In genomic region chr3:53222183-53222901, GRCh38 we compare ENCODE assay signal across 19 cellular contexts. TPM values are rescaled to one million over a fixed set of nuclear protein-coding genes. Genes with fewer than 3 reads are reported as not detected.
A peak's percentile ranks its signal among the peaks of the same experiment; 100 is the strongest.
DNase-seq lines count a peak whose midpoint lies in the region; ATAC-seq and TF ChIP-seq lines count a peak whose summit lies in the region.
"Had no signal": no experiment of that assay in that cellular context is flagged by ENCODE, and none has a peak within 500 bp of the region (broad histone marks: within the 10 kb centered on the region; RNA-seq: fewer than 3 reads in every experiment).

No MANE protein-coding gene starts in this region.

- no peak overlapping the region for H3K4me3 ChIP-seq in osteoblast (ENCODE audit: insufficient read depth, low read length)
- H3K4me3 ChIP-seq: hepatocyte, lung, pancreas, SK-N-MC, transverse colon had no signal

- intact Hi-C loops in activated CD8-positive, alpha-beta T cell treated with anti-CD3 and anti-CD28 coated beads for 36 hours (cut with micrococcal nuclease), result no loop called here
- intact Hi-C loops in dendritic cell treated with granulocyte-macrophage colony-stimulating factor and Interleukin-4, amounts not matched to agents 40 ng/mL and 50 ng/mL, for 4 days (cut with micrococcal nuclease), result no loop called here

- no peaks in the 10 kb centered on the region for H3K9me3 Mint-ChIP-seq in activated CD8-positive, alpha-beta T cell treated with anti-CD3 and anti-CD28 coated beads, Interleukin-2, amount 10 ng/mL, durations not matched to agents 7 days and 5 days (ENCODE audit: insufficient read depth)
- H3K9me3 Mint-ChIP-seq in activated CD8-positive, alpha-beta T cell treated with anti-CD3 and anti-CD28 coated beads for 36 hours, result no peaks in the 10 kb centered on the region
- no peaks in the 10 kb centered on the region for H3K9me3 Mint-ChIP-seq in HFFc6
- H3K9me3 Mint-ChIP-seq in dendritic cell treated with granulocyte-macrophage colony-stimulating factor and Interleukin-4, amounts not matched to agents 40 ng/mL and 50 ng/mL, for 4 days, result no peaks in the 10 kb centered on the region

- POLR2A ChIA-PET in activated CD8-positive, alpha-beta T cell treated with anti-CD3 and anti-CD28 coated beads, Interleukin-2, amount 10 ng/mL, durations not matched to agents 7 days and 5 days (lab: Charles Lee), result no interaction called here
- POLR2A ChIA-PET in activated CD8-positive, alpha-beta T cell treated with anti-CD3 and anti-CD28 coated beads for 36 hours (lab: Charles Lee), result interaction anchor here (0.6 to 1.3 kb wide), 4 partner anchors 9 to 16 kb away, joined by 3 read pairs; no protein-coding TSS in a partner anchor

- H3K27ac Mint-ChIP-seq in activated CD8-positive, alpha-beta T cell treated with anti-CD3 and anti-CD28 coated beads, Interleukin-2, amount 10 ng/mL, durations not matched to agents 7 days and 5 days, result peak overlapping the region; percentile 14
- no peak overlapping the region for H3K27ac Mint-ChIP-seq in activated CD8-positive, alpha-beta T cell treated with anti-CD3 and anti-CD28 coated beads for 36 hours
- H3K27ac Mint-ChIP-seq in HFFc6, result peak overlapping the region; percentile 16
- H3K27ac Mint-ChIP-seq in dendritic cell treated with granulocyte-macrophage colony-stimulating factor and Interleukin-4, amounts not matched to agents 40 ng/mL and 50 ng/mL, for 4 days, result peak overlapping the region; percentile 19

- CTCF ChIA-PET in activated CD8-positive, alpha-beta T cell treated with anti-CD3 and anti-CD28 coated beads, Interleukin-2, amount 10 ng/mL, durations not matched to agents 7 days and 5 days (lab: Charles Lee), result interaction anchor here (1.1 kb wide), 1 partner anchor 22 kb away, joined by 3 read pairs; no protein-coding TSS in a partner anchor
- CTCF ChIA-PET in activated CD8-positive, alpha-beta T cell treated with anti-CD3 and anti-CD28 coated beads for 36 hours (lab: Charles Lee), result interaction anchor here (1.1 to 2.9 kb wide), 3 partner anchors 22 to 108 kb away, joined by 3 to 20 read pairs (median 4); no protein-coding TSS in a partner anchor

- no peaks in the 10 kb centered on the region for H3K4me1 ChIP-seq in osteoblast (ENCODE audit: insufficient read depth, low read length)
- H3K4me1 ChIP-seq: pancreas, transverse colon had no signal

- H3K27me3 Mint-ChIP-seq in activated CD8-positive, alpha-beta T cell treated with anti-CD3 and anti-CD28 coated beads, Interleukin-2, amount 10 ng/mL, durations not matched to agents 7 days and 5 days (ENCODE audit: low read depth), result no peaks in the 10 kb centered on the region
- H3K27me3 Mint-ChIP-seq in activated CD8-positive, alpha-beta T cell treated with anti-CD3 and anti-CD28 coated beads for 36 hours, result no peaks in the 10 kb centered on the region
- H3K27me3 Mint-ChIP-seq in HFFc6 (ENCODE audit: insufficient read depth), result peaks cover 19% of the 10 kb centered on the region
- no peaks in the 10 kb centered on the region for H3K27me3 Mint-ChIP-seq in dendritic cell treated with granulocyte-macrophage colony-stimulating factor and Interleukin-4, amounts not matched to agents 40 ng/mL and 50 ng/mL, for 4 days

- DNase-seq in activated CD8-positive, alpha-beta T cell treated with anti-CD3 and anti-CD28 coated beads, Interleukin-2, amount 10 ng/mL, durations not matched to agents 7 days and 5 days, result no peak
- no peak for DNase-seq in activated CD8-positive, alpha-beta T cell treated with anti-CD3 and anti-CD28 coated beads for 36 hours
- DNase-seq in HFFc6 (no peak), osteoblast (ENCODE audit: insufficient read length, low spot score, missing footprints) (peak; percentile 74), cerebellum (ENCODE audit: low spot score) (no peak)
- DNase-seq: ACHN, DMS53, erythroblast, Karpas-422, NCI-H187, NCI-H774, pancreas, transverse colon had no signal

- H3K27me3 ChIP-seq in osteoblast (ENCODE audit: insufficient read depth, low read length), result no peaks in the 10 kb centered on the region
- H3K27me3 ChIP-seq: hepatocyte, pancreas, transverse colon had no signal

- ATAC-seq in activated CD8-positive, alpha-beta T cell treated with anti-CD3 and anti-CD28 coated beads, Interleukin-2, amount 10 ng/mL, durations not matched to agents 7 days and 5 days, result no peak
- ATAC-seq in activated CD8-positive, alpha-beta T cell treated with anti-CD3 and anti-CD28 coated beads for 36 hours, result no peak
- ATAC-seq in GM21737 (IDR thresholded peaks at IDR 0.05; ENCODE audit: unreplicated experiment), result no peak
- ATAC-seq in GM18502 (IDR thresholded peaks at IDR 0.05; ENCODE audit: poor library complexity, unreplicated experiment), result no peak
- ATAC-seq: pancreas had no signal

- H3K4me3 Mint-ChIP-seq in activated CD8-positive, alpha-beta T cell treated with anti-CD3 and anti-CD28 coated beads, Interleukin-2, amount 10 ng/mL, durations not matched to agents 7 days and 5 days, result no peak overlapping the region
- no peak overlapping the region for H3K4me3 Mint-ChIP-seq in activated CD8-positive, alpha-beta T cell treated with anti-CD3 and anti-CD28 coated beads for 36 hours
- no peak overlapping the region for H3K4me3 Mint-ChIP-seq in HFFc6
- no peak overlapping the region for H3K4me3 Mint-ChIP-seq in dendritic cell treated with granulocyte-macrophage colony-stimulating factor and Interleukin-4, amounts not matched to agents 40 ng/mL and 50 ng/mL, for 4 days

- TF ChIP-seq CTCF in activated CD8-positive, alpha-beta T cell treated with anti-CD3 and anti-CD28 coated beads for 36 hours (IDR thresholded peaks at IDR 0.05), result no peak
- TF ChIP-seq CTCF in HFFc6 (IDR thresholded peaks at IDR 0.05) (no peak), osteoblast (IDR thresholded peaks at IDR 0.05; ENCODE audit: extremely low read depth, low read depth, low read length) (no peak)

- peaks cover 39% of the 10 kb centered on the region for H3K36me3 Mint-ChIP-seq in activated CD8-positive, alpha-beta T cell treated with anti-CD3 and anti-CD28 coated beads, Interleukin-2, amount 10 ng/mL, durations not matched to agents 7 days and 5 days (ENCODE audit: low read depth)
- peaks cover 22% of the 10 kb centered on the region for H3K36me3 Mint-ChIP-seq in activated CD8-positive, alpha-beta T cell treated with anti-CD3 and anti-CD28 coated beads for 36 hours (ENCODE audit: low read depth)
- peaks cover 26% of the 10 kb centered on the region for H3K36me3 Mint-ChIP-seq in HFFc6 (ENCODE audit: low read depth)
- peaks cover 55% of the 10 kb centered on the region for H3K36me3 Mint-ChIP-seq in dendritic cell treated with granulocyte-macrophage colony-stimulating factor and Interleukin-4, amounts not matched to agents 40 ng/mL and 50 ng/mL, for 4 days (ENCODE audit: low read depth)

- H4K20me1 ChIP-seq in osteoblast (ENCODE audit: insufficient read depth, low read length), result peaks cover 3% of the 10 kb centered on the region

- H3K4me1 Mint-ChIP-seq in activated CD8-positive, alpha-beta T cell treated with anti-CD3 and anti-CD28 coated beads, Interleukin-2, amount 10 ng/mL, durations not matched to agents 7 days and 5 days (ENCODE audit: low read depth), result peaks cover 5% of the 10 kb centered on the region
- H3K4me1 Mint-ChIP-seq in activated CD8-positive, alpha-beta T cell treated with anti-CD3 and anti-CD28 coated beads for 36 hours (ENCODE audit: low read depth), result peaks cover 4% of the 10 kb centered on the region
- H3K4me1 Mint-ChIP-seq in HFFc6 (ENCODE audit: low read depth), result peaks cover 7% of the 10 kb centered on the region
- peaks cover 29% of the 10 kb centered on the region for H3K4me1 Mint-ChIP-seq in dendritic cell treated with granulocyte-macrophage colony-stimulating factor and Interleukin-4, amounts not matched to agents 40 ng/mL and 50 ng/mL, for 4 days (ENCODE audit: low read depth)

- H3K4me2 ChIP-seq in osteoblast (ENCODE audit: insufficient read depth, low read length), result no peak overlapping the region
- H3K4me2 ChIP-seq: hepatocyte had no signal

- no peak overlapping the region for H3K27ac ChIP-seq in osteoblast (ENCODE audit: low read depth, low read length)
- H3K27ac ChIP-seq: hepatocyte, pancreas, SK-N-MC, transverse colon had no signal

- H2AFZ ChIP-seq in osteoblast (ENCODE audit: low read length), result no peak overlapping the region
- H2AFZ ChIP-seq: hepatocyte had no signal

- H3K36me3 ChIP-seq in osteoblast (ENCODE audit: insufficient read depth, low read length), result peaks cover 53% of the 10 kb centered on the region

- H3K79me2 ChIP-seq in osteoblast (ENCODE audit: insufficient read depth, low read length), result no peaks in the 10 kb centered on the region
- H3K79me2 ChIP-seq: hepatocyte had no signal

- H3K9me3 ChIP-seq in osteoblast (ENCODE audit: low read depth, low read length), result no peaks in the 10 kb centered on the region
- H3K9me3 ChIP-seq: pancreas, transverse colon had no signal

RNA-seq across cellular contexts. Expression of gene TKT, which starts 33.5 kb away (rescaled TPM):
- 100 to 1,000 TPM; 315 to 323 TPM for total RNA-seq in activated CD8-positive, alpha-beta T cell treated with anti-CD3 and anti-CD28 coated beads, Interleukin-2, amount 10 ng/mL, durations not matched to agents 7 days and 5 days
- total RNA-seq in activated CD8-positive, alpha-beta T cell treated with anti-CD3 and anti-CD28 coated beads for 36 hours, result 100 to 1,000 TPM; 397 to 417 TPM
- total RNA-seq in HFFc6 (2021; fragmentation: NEBNext Ultra II Directional; extraction: Animal tissue kit (Norgen Biotek cat#: 25700)), result 100 to 1,000 TPM; 335 to 562 (median 471) TPM
- total RNA-seq in osteoblast (413 and 453 TPM in 2 replicates), cerebellum (71.4 TPM)
